In genomic region chr5:149804478-149805450, GRCh38 we compare ENCODE assay signal across 12 cellular contexts.
DNase-seq lines count a peak whose midpoint lies in the region; ATAC-seq, FAIRE-seq and TF ChIP-seq lines count a peak whose summit lies in the region.
"Had no signal": no experiment of that assay in that cellular context is flagged by ENCODE, and none has a peak within 500 bp of the region (broad histone marks: within the 10 kb centered on the region; RNA-seq: fewer than 3 reads in every experiment).

No MANE protein-coding gene starts in this region.

- ATAC-seq in HG03565 (IDR thresholded peaks at IDR 0.05; ENCODE audit: unreplicated experiment) = no peak

- no peak overlapping the region for H4K91ac ChIP-seq in H9 (ENCODE audit: insufficient read length, low read depth, low read length)

- no peak for FAIRE-seq in astrocyte (lab: Jason Lieb, UNC)

- H4K5ac ChIP-seq in H9 (ENCODE audit: insufficient read length, low read depth, low read length) = no peak overlapping the region

- H3K27me3 ChIP-seq in GM06990 (replicated peaks; ENCODE audit: control insufficient read depth, insufficient read depth, low read length) (no peaks in the 10 kb centered on the region), H9 (ENCODE audit: insufficient read depth, low read length) (no peaks in the 10 kb centered on the region), astrocyte (ENCODE audit: insufficient read depth, low read length) (no peaks in the 10 kb centered on the region), parathyroid adenoma (ENCODE audit: control insufficient read depth, insufficient read depth, low read length) (no peaks in the 10 kb centered on the region)

- H3K4ac ChIP-seq in H9 (ENCODE audit: low read depth, low read length) = no peak overlapping the region

- no peaks in the 10 kb centered on the region for H3K23me2 ChIP-seq in H9 (ENCODE audit: insufficient read length, low read depth, low read length, poor library complexity, severe bottlenecking)

- H3K79me1 ChIP-seq in H9 (ENCODE audit: insufficient read depth, low read depth, low read length, poor library complexity, severe bottlenecking) = no peaks in the 10 kb centered on the region

- H3K79me2 ChIP-seq in H9 (ENCODE audit: insufficient read depth, low read length) (no peaks in the 10 kb centered on the region), astrocyte (ENCODE audit: insufficient read depth, low read length) (no peaks in the 10 kb centered on the region), parathyroid adenoma (peaks cover 4% of the 10 kb centered on the region)

- H3K27ac ChIP-seq in H9 (ENCODE audit: insufficient read length, low read depth, low read length) (no peak overlapping the region), astrocyte (ENCODE audit: low read depth, low read length) (no peak overlapping the region), parathyroid adenoma (peak overlapping the region; percentile 30)

- H3K4me3 Mint-ChIP-seq in H9 (no peak overlapping the region; a peak in 1 of 5 replicates), astrocyte (ENCODE audit: unreplicated experiment) (peak overlapping the region; percentile 50), type B pancreatic cell (no peak overlapping the region)
- H3K4me3 Mint-ChIP-seq: B cell had no signal

- 0 out of 2 replicates have a peak overlapping the region, but pooled peaks have one; percentile 4 for H3K4me3 ChIP-seq in GM06990 (replicated peaks; ENCODE audit: low read depth, low read length)
- no peak overlapping the region for H3K4me3 ChIP-seq in astrocyte (ENCODE audit: insufficient read depth, low read depth, low read length)
- no peak overlapping the region for H3K4me3 ChIP-seq in parathyroid adenoma (ENCODE audit: low read depth, low read length)

- H2AFZ ChIP-seq in H9 (ENCODE audit: low read length) = no peak overlapping the region
- H2AFZ ChIP-seq in astrocyte (ENCODE audit: low read depth, low read length) = no peak overlapping the region
- H2AFZ ChIP-seq in parathyroid adenoma = peak overlapping the region; percentile 61

- H3K36me3 Mint-ChIP-seq in H9 (ENCODE audit: insufficient read depth in 1 of 3, low read depth in 3 of 3) = no peaks in the 10 kb centered on the region
- H3K36me3 Mint-ChIP-seq in astrocyte (ENCODE audit: low read depth, unreplicated experiment) = no peaks in the 10 kb centered on the region
- no peaks in the 10 kb centered on the region for H3K36me3 Mint-ChIP-seq in type B pancreatic cell

- peak overlapping the region; percentile 75 to 92 (median 81); a peak in 6 of 7 replicates for H3K27ac Mint-ChIP-seq in H9
- peak overlapping the region; percentile 92 for H3K27ac Mint-ChIP-seq in astrocyte (ENCODE audit: unreplicated experiment)
- no peak overlapping the region for H3K27ac Mint-ChIP-seq in type B pancreatic cell
- H3K27ac Mint-ChIP-seq: B cell had no signal

- no peak overlapping the region for H2BK20ac ChIP-seq in H9 (ENCODE audit: low read depth, low read length, poor library complexity, severe bottlenecking)

- H3K9me3 ChIP-seq in H9 (ENCODE audit: control insufficient read depth, low read depth, low read length) (no peaks in the 10 kb centered on the region), astrocyte (ENCODE audit: insufficient read depth, low read depth, low read length) (no peaks in the 10 kb centered on the region), parathyroid adenoma (ENCODE audit: control insufficient read depth, low read length) (no peaks in the 10 kb centered on the region)

- no peak for TF ChIP-seq CTCF in GM06990 (IDR thresholded peaks at IDR 0.05; ENCODE audit: insufficient read depth, low read length, poor library complexity, severe bottlenecking)
- TF ChIP-seq CTCF in H9 (conservative IDR thresholded peaks at IDR 0.05) = no peak
- TF ChIP-seq CTCF in astrocyte (IDR thresholded peaks at IDR 0.05; ENCODE audit: insufficient read depth, low read depth, low read length) = no peak
- TF ChIP-seq CTCF in parathyroid adenoma (IDR thresholded peaks at IDR 0.05) = no peak
- no peak for TF ChIP-seq CTCF in type B pancreatic cell (conservative IDR thresholded peaks at IDR 0.05)

- H3K23ac ChIP-seq in H9 (ENCODE audit: insufficient read length, low read depth, low read length) = no peak overlapping the region

- peaks cover 26 to 31% of the 10 kb centered on the region in 2 experiments for H3K4me1 Mint-ChIP-seq in H9
- peaks cover 55% of the 10 kb centered on the region for H3K4me1 Mint-ChIP-seq in astrocyte (ENCODE audit: low read depth, unreplicated experiment)
- peaks cover 33% of the 10 kb centered on the region for H3K4me1 Mint-ChIP-seq in type B pancreatic cell (ENCODE audit: unreplicated experiment)

- H3K4me2 ChIP-seq in H9 (ENCODE audit: insufficient read depth, insufficient read length, low read length) (no peak overlapping the region), astrocyte (ENCODE audit: low read length) (no peak overlapping the region), parathyroid adenoma (ENCODE audit: low read length) (no peak overlapping the region)

- DNase-seq in GM06990 (ENCODE audit: extremely low read depth, insufficient read length) (peak; percentile 81), H9 (no peak), astrocyte (ENCODE audit: low read depth) (no peak), putamen (ENCODE audit: low spot score) (no peak), type B pancreatic cell (ENCODE audit: extremely low spot score, unreplicated experiment) (no peak)
- DNase-seq in activated CD4-positive, alpha-beta T cell treated with anti-CD3 and anti-CD28 coated beads, Interleukin-2, amount 50 U/mL, for 48 hours = no peak
- DNase-seq: activated T-cell treated with anti-CD3 and anti-CD28 coated beads, Interleukin-2, amount 50 U/mL, for 48 hours; NCI-H1048; NCI-H748 treated with DMSO at 0.1 percent for 48 hours had no signal

- no peak overlapping the region for H3K18ac ChIP-seq in H9 (ENCODE audit: insufficient read length, low read depth, low read length)

- no peak overlapping the region for H2BK12ac ChIP-seq in H9 (ENCODE audit: insufficient read length, low read depth, low read length)

- H3K14ac ChIP-seq in H9 (ENCODE audit: insufficient read depth, low read length) = no peak overlapping the region

- H4K20me1 ChIP-seq in H9 (ENCODE audit: control insufficient read depth, insufficient read depth, insufficient read length) (no peaks in the 10 kb centered on the region), astrocyte (ENCODE audit: insufficient read depth, low read length) (no peaks in the 10 kb centered on the region)

- WGBS in H9 (ENCODE audit: extremely low coverage, insufficient read length, low lambda C conversion rate) = no CpG with 5 or more reads among the region's 16 CpGs

- no peak overlapping the region for H2AK5ac ChIP-seq in H9 (ENCODE audit: insufficient read length, low read length)

- no peak overlapping the region for H2BK120ac ChIP-seq in H9 (ENCODE audit: low read depth, low read length, poor library complexity, severe bottlenecking)

- H3K36me3 ChIP-seq in GM06990 (ENCODE audit: control insufficient read depth, insufficient read depth, low read length) = peaks cover 2% of the 10 kb centered on the region; the same call in 1 of the 2 replicates
- H3K36me3 ChIP-seq in astrocyte (ENCODE audit: insufficient read depth, low read length) = no peaks in the 10 kb centered on the region
- no peaks in the 10 kb centered on the region for H3K36me3 ChIP-seq in parathyroid adenoma (ENCODE audit: control insufficient read depth, insufficient read depth, low read length)

- no peaks in the 10 kb centered on the region for H3K9me3 Mint-ChIP-seq in H9
- H3K9me3 Mint-ChIP-seq in astrocyte (ENCODE audit: unreplicated experiment) = peaks cover 2% of the 10 kb centered on the region
- H3K9me3 Mint-ChIP-seq in type B pancreatic cell = no peaks in the 10 kb centered on the region

- no peak overlapping the region for H4K8ac ChIP-seq in H9 (replicated peaks; ENCODE audit: insufficient read length, low read depth, low read length)

- H3K27me3 Mint-ChIP-seq in H9 (ENCODE audit: low read depth) = no peaks in the 10 kb centered on the region
- H3K27me3 Mint-ChIP-seq in astrocyte (ENCODE audit: low read depth, unreplicated experiment) = no peaks in the 10 kb centered on the region
- H3K27me3 Mint-ChIP-seq in type B pancreatic cell = no peaks in the 10 kb centered on the region
- H3K27me3 Mint-ChIP-seq: B cell had no signal

- no peak overlapping the region for H3K56ac ChIP-seq in H9 (ENCODE audit: insufficient read length, low read depth, low read length)

- no peak overlapping the region for H2BK15ac ChIP-seq in H9 (ENCODE audit: low read depth, low read length)

- no peak overlapping the region for H3T11ph ChIP-seq in H9 (ENCODE audit: low read length)

- no peak overlapping the region for H3K9ac ChIP-seq in H9 (ENCODE audit: extremely low read depth, insufficient read length, low read length)
- H3K9ac ChIP-seq in astrocyte (ENCODE audit: low read length) = no peak overlapping the region
- no peak overlapping the region for H3K9ac ChIP-seq in parathyroid adenoma

- no peak overlapping the region for H2BK5ac ChIP-seq in H9 (ENCODE audit: insufficient read length, low read length)

- H3K4me1 ChIP-seq in H9 (ENCODE audit: insufficient read depth, low read length) = peaks cover 4% of the 10 kb centered on the region; the same call in 1 of the 2 replicates
- peaks cover 14% of the 10 kb centered on the region for H3K4me1 ChIP-seq in astrocyte (ENCODE audit: insufficient read depth, low read length)
- peaks cover 66% of the 10 kb centered on the region for H3K4me1 ChIP-seq in parathyroid adenoma
